ENCODE assay signal across 20 cellular contexts in the genomic region with DNA sequence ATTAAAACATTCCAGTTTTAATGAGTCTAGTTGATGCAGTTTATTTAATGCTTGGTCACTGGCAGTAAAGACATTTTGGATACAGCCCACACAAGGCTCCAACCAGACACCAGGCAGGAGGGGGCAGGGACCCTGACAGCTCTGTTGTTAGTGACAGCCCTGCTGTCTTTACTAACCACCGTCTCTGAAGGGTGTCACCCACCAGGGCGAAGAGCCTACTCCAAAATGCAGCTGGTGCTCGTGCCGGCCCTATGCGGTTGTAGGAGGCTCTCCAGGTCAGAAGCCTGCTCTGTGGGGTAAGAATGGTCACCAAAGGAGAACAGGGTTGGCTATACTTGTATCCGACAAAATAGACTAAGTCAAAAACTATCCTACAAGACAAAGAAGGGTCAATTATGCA.
"Had no signal": no experiment of that assay in that cellular context is flagged by ENCODE, and none has a peak within 500 bp of the region (broad histone marks: within the 10 kb centered on the region; RNA-seq: fewer than 3 reads in every experiment).

No MANE protein-coding gene starts in this region.

- ATAC-seq: activated naive CD8-positive, alpha-beta T cell treated with anti-CD3 and anti-CD28 coated beads, Interleukin-2, amount 50 U/mL, for 24 hours; left lung; sciatic nerve; T-helper 17 cell had no signal

- H3K27ac Mint-ChIP-seq: activated CD4-positive, alpha-beta memory T cell treated with anti-CD3 and anti-CD28 coated beads for 36 hours; activated CD4-positive, alpha-beta T cell treated with anti-CD3 and anti-CD28 coated beads, Interleukin-2, amount 10 ng/mL, durations not matched to agents 24 days and 14 days; activated naive CD4-positive, alpha-beta T cell treated with anti-CD3 and anti-CD28 coated beads, Interleukin-2, amount 10 ng/mL, durations not matched to agents 7 days and 5 days; naive B cell; T-helper 17 cell had no signal

- H3K4me1 ChIP-seq: left lung, transverse colon had no signal

- H3K9me3 Mint-ChIP-seq: activated CD4-positive, alpha-beta memory T cell treated with anti-CD3 and anti-CD28 coated beads for 36 hours; activated CD4-positive, alpha-beta T cell treated with anti-CD3 and anti-CD28 coated beads, Interleukin-2, amount 10 ng/mL, durations not matched to agents 24 days and 14 days; activated naive CD4-positive, alpha-beta T cell treated with anti-CD3 and anti-CD28 coated beads, Interleukin-2, amount 10 ng/mL, durations not matched to agents 7 days and 5 days; activated naive CD8-positive, alpha-beta T cell treated with anti-CD3 and anti-CD28 coated beads, Interleukin-2, amount 50 U/mL, for 24 hours; neural crest cell had no signal

- H3K36me3 Mint-ChIP-seq: naive B cell had no signal

- H3K27me3 ChIP-seq: left lung, testis, transverse colon had no signal

- H3K4me3 ChIP-seq: left lung, SK-N-MC, testis, transverse colon had no signal

- H3K27me3 Mint-ChIP-seq: activated CD4-positive, alpha-beta memory T cell treated with anti-CD3 and anti-CD28 coated beads for 36 hours; activated CD4-positive, alpha-beta T cell treated with anti-CD3 and anti-CD28 coated beads, Interleukin-2, amount 10 ng/mL, durations not matched to agents 24 days and 14 days; activated naive CD4-positive, alpha-beta T cell treated with anti-CD3 and anti-CD28 coated beads, Interleukin-2, amount 10 ng/mL, durations not matched to agents 7 days and 5 days; activated naive CD8-positive, alpha-beta T cell treated with anti-CD3 and anti-CD28 coated beads, Interleukin-2, amount 50 U/mL, for 24 hours; T-helper 17 cell had no signal

- H3K36me3 ChIP-seq: left lung, transverse colon had no signal

- H3K4me3 Mint-ChIP-seq: activated CD4-positive, alpha-beta memory T cell treated with anti-CD3 and anti-CD28 coated beads for 36 hours; activated CD4-positive, alpha-beta T cell treated with anti-CD3 and anti-CD28 coated beads, Interleukin-2, amount 10 ng/mL, durations not matched to agents 24 days and 14 days; activated naive CD4-positive, alpha-beta T cell treated with anti-CD3 and anti-CD28 coated beads, Interleukin-2, amount 10 ng/mL, durations not matched to agents 7 days and 5 days; activated naive CD8-positive, alpha-beta T cell treated with anti-CD3 and anti-CD28 coated beads, Interleukin-2, amount 50 U/mL, for 24 hours; naive B cell; neural crest cell; T-helper 17 cell had no signal

- H3K4me1 Mint-ChIP-seq: naive B cell had no signal

- DNase-seq: activated CD4-positive, alpha-beta memory T cell treated with anti-CD3 and anti-CD28 coated beads for 36 hours; activated CD4-positive, alpha-beta T cell treated with anti-CD3 and anti-CD28 coated beads, Interleukin-2, amount 10 ng/mL, durations not matched to agents 24 days and 14 days; activated CD4-positive, CD25-positive, alpha-beta regulatory T cell treated with anti-CD3 and anti-CD28 coated beads, Interleukin-2, amount 50 U/mL, for 72 hours; activated gamma-delta T cell; activated naive CD4-positive, alpha-beta T cell treated with anti-CD3 and anti-CD28 coated beads, Interleukin-2, amount 10 ng/mL, durations not matched to agents 7 days and 5 days; activated naive CD8-positive, alpha-beta T cell treated with anti-CD3 and anti-CD28 coated beads, Interleukin-2, amount 50 U/mL, for 24 hours; activated T-cell treated with anti-CD3 and anti-CD28 coated beads for 4 hours; amygdala; central memory CD4-positive, alpha-beta T cell; effector memory CD4-positive, alpha-beta T cell; left lung; naive B cell; stimulated activated naive CD4-positive, alpha-beta T cell; T-helper 17 cell; T1000; transverse colon had no signal

- H3K9me3 ChIP-seq: left lung, testis, transverse colon had no signal

- H3K27ac ChIP-seq: left lung, SK-N-MC, testis, transverse colon had no signal
